ENCODE assay signal across 31 cellular contexts in the genomic region with DNA sequence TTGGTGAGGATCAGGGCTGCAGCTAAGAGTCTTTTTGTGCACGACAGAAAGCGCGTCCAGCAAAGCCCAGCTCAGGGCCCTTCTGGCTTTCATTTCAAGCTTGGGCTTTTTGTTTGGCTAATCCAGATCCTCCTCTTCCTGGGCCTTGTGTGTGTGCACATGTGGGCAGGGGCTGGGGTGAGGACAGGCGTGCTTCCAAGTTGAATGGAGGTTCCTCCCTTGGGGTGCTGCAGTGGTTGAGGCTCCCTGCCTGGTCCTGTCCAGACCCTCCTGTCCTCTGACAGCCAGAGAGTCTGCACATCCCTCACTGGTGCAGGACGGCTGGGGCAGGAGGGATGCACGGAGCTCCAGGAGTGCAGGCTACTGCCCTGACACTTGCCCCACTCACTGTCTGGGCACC.
A peak's percentile ranks its signal among the peaks of the same experiment; 100 is the strongest.
DNase-seq lines count a peak whose midpoint lies in the region; ATAC-seq, FAIRE-seq and TF ChIP-seq lines count a peak whose summit lies in the region.
"Had no signal": no experiment of that assay in that cellular context is flagged by ENCODE, and none has a peak within 500 bp of the region (broad histone marks: within the 10 kb centered on the region; RNA-seq: fewer than 3 reads in every experiment).

No MANE protein-coding gene starts in this region.

- no peak overlapping the region for H2AFZ ChIP-seq in smooth muscle cell (ENCODE audit: low read depth)

- no peaks in the 10 kb centered on the region for H3K4me1 Mint-ChIP-seq in activated naive CD4-positive, alpha-beta T cell treated with anti-CD3 and anti-CD28 coated beads, Interleukin-2, amount 10 ng/mL, durations not matched to agents 7 days and 5 days
- H3K4me1 Mint-ChIP-seq: CD4-positive, alpha-beta memory T cell had no signal

- H3K4me3 Mint-ChIP-seq in activated naive CD4-positive, alpha-beta T cell treated with anti-CD3 and anti-CD28 coated beads, Interleukin-2, amount 10 ng/mL, durations not matched to agents 7 days and 5 days: no peak overlapping the region
- H3K4me3 Mint-ChIP-seq: activated naive CD8-positive, alpha-beta T cell; activated T-helper 1 cell treated with anti-CD3 and anti-CD28 coated beads, Interleukin-12 subunit alpha, Interleukin-12 subunit beta, Interleukin-2, Interleukin-4 antibody, amounts not matched to agents 30 ng/mL and 10 ng/mL and 1 ng/mL, durations not matched to agents 14 hours and 24 hours and 36 hours; CD4-positive, alpha-beta memory T cell; HFFc6 had no signal

- peaks cover 3% of the 10 kb centered on the region for H3F3A ChIP-seq in smooth muscle cell (ENCODE audit: low read depth)

- H3K9ac ChIP-seq in kidney (ENCODE audit: low read length in 2 of 2) (no peak overlapping the region), smooth muscle cell (ENCODE audit: low read depth) (no peak overlapping the region)

- H3K4me1 ChIP-seq in kidney (ENCODE audit: control insufficient read depth in 1 of 2, insufficient read depth in 1 of 2, low read depth in 1 of 2, low read length in 2 of 2) (no peaks in the 10 kb centered on the region), aorta (ENCODE audit: control insufficient read depth in 1 of 2, insufficient read depth in 2 of 2, low read length in 2 of 2) (no peaks in the 10 kb centered on the region), smooth muscle cell (ENCODE audit: low read depth) (peaks cover 29% of the 10 kb centered on the region)
- H3K4me1 ChIP-seq: heart left ventricle, prostate gland, testis had no signal

- H3K79me2 ChIP-seq in smooth muscle cell (ENCODE audit: low read depth): no peaks in the 10 kb centered on the region

- no peak overlapping the region for H3K4me3 ChIP-seq in kidney (ENCODE audit: low read length in 2 of 2)
- no peak overlapping the region for H3K4me3 ChIP-seq in aorta (ENCODE audit: low read length in 2 of 2)
- no peak overlapping the region for H3K4me3 ChIP-seq in smooth muscle cell
- H3K4me3 ChIP-seq: heart left ventricle, prostate gland, testis had no signal

- H3K27me3 ChIP-seq in aorta (ENCODE audit: control insufficient read depth in 1 of 2, insufficient read depth in 2 of 2, low read length in 1 of 2) (no peaks in the 10 kb centered on the region), smooth muscle cell (ENCODE audit: low read depth) (no peaks in the 10 kb centered on the region)
- H3K27me3 ChIP-seq: testis had no signal

- H3K9me3 Mint-ChIP-seq in activated naive CD4-positive, alpha-beta T cell treated with anti-CD3 and anti-CD28 coated beads, Interleukin-2, amount 10 ng/mL, durations not matched to agents 7 days and 5 days: no peaks in the 10 kb centered on the region
- H3K9me3 Mint-ChIP-seq: activated T-helper 1 cell treated with anti-CD3 and anti-CD28 coated beads, Interleukin-12 subunit alpha, Interleukin-12 subunit beta, Interleukin-2, Interleukin-4 antibody, amounts not matched to agents 30 ng/mL and 10 ng/mL and 1 ng/mL, durations not matched to agents 14 hours and 24 hours and 36 hours; CD4-positive, alpha-beta memory T cell; HFFc6 had no signal

- H4K20me1 ChIP-seq in smooth muscle cell (ENCODE audit: low read depth): no peaks in the 10 kb centered on the region

- H3K4me2 ChIP-seq in smooth muscle cell: no peak overlapping the region

- H3K9me3 ChIP-seq in kidney (ENCODE audit: control insufficient read depth in 1 of 2, low read length in 2 of 2) (no peaks in the 10 kb centered on the region), aorta (ENCODE audit: control insufficient read depth, low read length) (no peaks in the 10 kb centered on the region), smooth muscle cell (replicated peaks; ENCODE audit: low read depth) (no peaks in the 10 kb centered on the region)
- H3K9me3 ChIP-seq: heart left ventricle, neutrophil, prostate gland, testis had no signal

- WGBS in aorta, 2 donors: 77 to 84% methylated on average over 6 of the region's 6 CpGs
- WGBS in smooth muscle cell (ENCODE audit: low lambda C conversion rate): 61% methylated on average over 6 of the region's 6 CpGs

- H3K27ac Mint-ChIP-seq in activated naive CD4-positive, alpha-beta T cell treated with anti-CD3 and anti-CD28 coated beads, Interleukin-2, amount 10 ng/mL, durations not matched to agents 7 days and 5 days: no peak overlapping the region
- H3K27ac Mint-ChIP-seq: activated naive CD8-positive, alpha-beta T cell; activated T-helper 1 cell treated with anti-CD3 and anti-CD28 coated beads, Interleukin-12 subunit alpha, Interleukin-12 subunit beta, Interleukin-2, Interleukin-4 antibody, amounts not matched to agents 30 ng/mL and 10 ng/mL and 1 ng/mL, durations not matched to agents 14 hours and 24 hours and 36 hours; CD4-positive, alpha-beta memory T cell; HFFc6 had no signal

- H3K36me3 Mint-ChIP-seq in activated naive CD4-positive, alpha-beta T cell treated with anti-CD3 and anti-CD28 coated beads, Interleukin-2, amount 10 ng/mL, durations not matched to agents 7 days and 5 days: no peaks in the 10 kb centered on the region
- H3K36me3 Mint-ChIP-seq: activated naive CD8-positive, alpha-beta T cell; CD4-positive, alpha-beta memory T cell had no signal

- intact Hi-C loops in kidney (cut with DNase I): no loop called here
- intact Hi-C loops in aorta (cut with DNase I): no loop called here

- CTCF ChIA-PET in activated naive CD4-positive, alpha-beta T cell treated with anti-CD3 and anti-CD28 coated beads, Interleukin-2, amount 10 ng/mL, durations not matched to agents 7 days and 5 days (lab: Charles Lee): no interaction called here

- peak; percentile 33 for ATAC-seq in aorta (ENCODE audit: low FRiP score)

- TF ChIP-seq CTCF in kidney (IDR thresholded peaks at IDR 0.05; ENCODE audit: borderline replicate concordance, extremely low read depth, insufficient read depth): no peak
- no peak for TF ChIP-seq CTCF in smooth muscle cell (IDR thresholded peaks at IDR 0.05; ENCODE audit: borderline replicate concordance, insufficient read depth, poor library complexity, severe bottlenecking)

- peaks cover 14% of the 10 kb centered on the region for H3K27me3 Mint-ChIP-seq in activated naive CD4-positive, alpha-beta T cell treated with anti-CD3 and anti-CD28 coated beads, Interleukin-2, amount 10 ng/mL, durations not matched to agents 7 days and 5 days

- DNase-seq in activated naive CD4-positive, alpha-beta T cell treated with anti-CD3 and anti-CD28 coated beads, Interleukin-2, amount 10 ng/mL, durations not matched to agents 7 days and 5 days: peak; percentile 5
- no peak for DNase-seq in activated naive CD4-positive, alpha-beta T cell treated with Interleukin-2 at 50 U/mL for 16 hours
- DNase-seq in astrocyte of the hippocampus (ENCODE audit: low read depth, low spot score) (peak; percentile 7), kidney (peak; percentile 44), aorta (peak in 1 of 2 donors; percentile 23), NCI-H748 treated with DMSO at 0.1 percent for 48 hours (lab: John Stamatoyannopoulos, UW) (no peak), NCI-H226 (no peak), smooth muscle cell (lab: John Stamatoyannopoulos, UW; ENCODE audit: unreplicated experiment) (no peak)
- DNase-seq: activated CD4-positive, alpha-beta T cell treated with anti-CD3 and anti-CD28 coated beads, Interleukin-2, amount 50 U/mL, for 48 hours; CD4-positive, alpha-beta memory T cell; cerebellar nuclear complex; effector CD8-positive, alpha-beta T cell; EL; erythroblast; heart left ventricle; HFFc6; Kasumi-1; NCI-H2107; NCI-H510A treated with DMSO at 0.1 percent for 48 hours; stimulated activated naive CD4-positive, alpha-beta T cell treated with Interleukin-2 at 50 U/mL for 16 hours; T-helper 1 cell had no signal

- H3K36me3 ChIP-seq in kidney (ENCODE audit: control insufficient read depth in 1 of 2, insufficient read depth in 2 of 2, low read length in 2 of 2): no peaks in the 10 kb centered on the region
- H3K36me3 ChIP-seq in aorta (ENCODE audit: control insufficient read depth in 1 of 2, insufficient read depth in 2 of 2, low read length in 1 of 2): no peaks in the 10 kb centered on the region
- H3K36me3 ChIP-seq in smooth muscle cell (ENCODE audit: low read depth): no peaks in the 10 kb centered on the region
- H3K36me3 ChIP-seq: heart left ventricle, neutrophil, prostate gland had no signal

- no peak overlapping the region for H3K27ac ChIP-seq in kidney (ENCODE audit: low read depth in 2 of 2, low read length in 2 of 2)
- no peak overlapping the region for H3K27ac ChIP-seq in aorta (ENCODE audit: low read depth in 1 of 2, low read length in 2 of 2)
- no peak overlapping the region for H3K27ac ChIP-seq in smooth muscle cell (ENCODE audit: low read depth)
- H3K27ac ChIP-seq: heart left ventricle, HL-60, neutrophil, prostate gland, testis had no signal

- no peak for FAIRE-seq in kidney (lab: Jason Lieb, UNC)
- FAIRE-seq: A204.1, GM12892, RCC 7860, urothelium cell line had no signal

Comparison
In these comparisons a context has a peak if more than half of its experiments do, and no peak if none do; other contexts are left out.
1. DNase-seq: peak in activated naive CD4-positive, alpha-beta T cell treated with anti-CD3 and anti-CD28 coated beads, Interleukin-2, amount 10 ng/mL, durations not matched to agents 7 days and 5 days (single experiment), astrocyte of the hippocampus (single experiment) and kidney (single experiment); none in activated naive CD4-positive, alpha-beta T cell treated with Interleukin-2 at 50 U/mL for 16 hours (single experiment), NCI-H748 treated with DMSO at 0.1 percent for 48 hours (single experiment), NCI-H226 (single experiment) and smooth muscle cell (single experiment).